Comparison of ENCODE assay signal across 20 cellular contexts in the genomic region with DNA sequence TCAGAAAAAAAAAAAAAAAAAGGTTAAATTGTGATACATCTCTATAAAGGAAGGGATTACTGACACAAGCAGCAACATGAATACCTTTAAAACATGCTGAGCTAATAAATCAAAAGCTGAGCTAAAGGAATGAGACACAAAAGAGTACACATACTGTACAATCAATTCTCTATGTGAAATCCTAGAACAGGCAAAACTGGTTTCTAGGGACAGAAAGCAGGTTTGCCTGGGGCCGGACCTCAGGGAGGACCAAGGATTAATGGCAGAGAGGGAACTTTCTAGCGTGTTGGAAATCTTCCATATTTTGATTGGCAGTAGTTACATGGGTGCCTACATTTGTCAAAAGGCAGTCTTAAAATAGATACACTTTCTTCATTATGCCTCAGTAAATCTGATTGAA. TPM values are rescaled to one million over a fixed set of nuclear protein-coding genes. Genes with fewer than 3 reads are reported as not detected.
DNase-seq lines count a peak whose midpoint lies in the region; ATAC-seq and TF ChIP-seq lines count a peak whose summit lies in the region.
"Had no signal": no experiment of that assay in that cellular context is flagged by ENCODE, and none has a peak within 500 bp of the region (broad histone marks: within the 10 kb centered on the region; RNA-seq: fewer than 3 reads in every experiment).

No MANE protein-coding gene starts in this region.

- in situ Hi-C loops in HAP-1 (cut with MboI; ENCODE audit: low sequenced_read_pairs), result loop anchor here (10.0 kb wide), 1 partner anchor 574 kb away; no protein-coding TSS in a partner anchor

- H3K79me2 ChIP-seq in PC-3 (ENCODE audit: low read length), result no peaks in the 10 kb centered on the region

- H3K9ac ChIP-seq in PC-3 (ENCODE audit: low read length), result no peak overlapping the region
- H3K9ac ChIP-seq: BLaER1 treated with 17β-estradiol and CSF1 and Interleukin-3, amounts not matched to agents 10 nM and 100 nM had no signal

- H3K27ac ChIP-seq in PC-3 (ENCODE audit: low read length), result peak overlapping the region; percentile 59
- H3K27ac ChIP-seq in foreskin keratinocyte, result peak overlapping the region; percentile 3
- H3K27ac ChIP-seq in psoas muscle, result peak overlapping the region; percentile 28
- H3K27ac ChIP-seq in WERI-Rb-1, result no peak overlapping the region
- H3K27ac ChIP-seq: adrenal gland; BLaER1 treated with 17β-estradiol and CSF1 and Interleukin-3, amounts not matched to agents 10 nM and 100 nM had no signal

- no peak overlapping the region for H2AFZ ChIP-seq in PC-3 (ENCODE audit: low read length)

- H3K4me1 ChIP-seq in HAP-1, result peaks cover 29% of the 10 kb centered on the region
- H3K4me1 ChIP-seq in PC-3 (ENCODE audit: insufficient read depth, low read length), result peaks cover 16% of the 10 kb centered on the region
- H3K4me1 ChIP-seq in foreskin keratinocyte, result peaks cover 23% of the 10 kb centered on the region
- peaks cover 27% of the 10 kb centered on the region for H3K4me1 ChIP-seq in psoas muscle

- CTCF ChIA-PET in PC-3 (lab: Charles Lee), result interaction anchor here (0.7 kb wide), 1 partner anchor 168 kb away, joined by 5 read pairs; no protein-coding TSS in a partner anchor

- H3K27me3 ChIP-seq in HAP-1 (ENCODE audit: low read depth), result no peaks in the 10 kb centered on the region; the same call in 1 of the 2 replicates
- no peaks in the 10 kb centered on the region for H3K27me3 ChIP-seq in PC-3 (ENCODE audit: low read length)
- no peaks in the 10 kb centered on the region for H3K27me3 ChIP-seq in foreskin keratinocyte
- H3K27me3 ChIP-seq in psoas muscle (ENCODE audit: insufficient read depth in 3 of 3, low read length in 2 of 3), result no peaks in the 10 kb centered on the region
- no peaks in the 10 kb centered on the region for H3K27me3 ChIP-seq in WERI-Rb-1 (ENCODE audit: insufficient read depth, low read depth, severe bottlenecking)
- H3K27me3 ChIP-seq: adrenal gland; BLaER1 treated with 17β-estradiol and CSF1 and Interleukin-3, amounts not matched to agents 10 nM and 100 nM; heart left ventricle had no signal

- BruUV-seq in PC-3 (replicated peaks; lab: Mats Ljungman, UMichigan), result no TSS peak

- H3K4me3 ChIP-seq in HAP-1, result no peak overlapping the region
- H3K4me3 ChIP-seq in PC-3 (ENCODE audit: low read length), result no peak overlapping the region
- no peak overlapping the region for H3K4me3 ChIP-seq in psoas muscle
- no peak overlapping the region for H3K4me3 ChIP-seq in WERI-Rb-1 (ENCODE audit: low read depth, low read length)
- H3K4me3 ChIP-seq: adrenal gland; BLaER1 treated with 17β-estradiol and CSF1 and Interleukin-3, amounts not matched to agents 10 nM and 100 nM; heart left ventricle; lung had no signal

- no peaks in the 10 kb centered on the region for H3K9me2 ChIP-seq in PC-3 (replicated peaks; ENCODE audit: low read length)

- H3F3A ChIP-seq in PC-3 (ENCODE audit: low read length, unreplicated experiment), result no peaks in the 10 kb centered on the region

- peak; percentile 69 for ATAC-seq in PC-3
- ATAC-seq in foreskin keratinocyte, result peak; percentile 85
- ATAC-seq in psoas muscle, result peak in 2 of 4 donors; percentile 18 to 26
- ATAC-seq in GM21423 (IDR thresholded peaks at IDR 0.05; ENCODE audit: unreplicated experiment), result no peak
- ATAC-seq: activated CD4-positive, alpha-beta T cell treated with anti-CD3 and anti-CD28 coated beads for 36 hours had no signal

- H3K36me3 ChIP-seq in HAP-1 (replicated peaks), result no peaks in the 10 kb centered on the region; the same call in 1 of the 2 replicates
- H3K36me3 ChIP-seq in PC-3 (ENCODE audit: low read depth, low read length), result no peaks in the 10 kb centered on the region
- H3K36me3 ChIP-seq in psoas muscle (ENCODE audit: insufficient read depth in 1 of 2, low read depth in 1 of 2), result peaks cover 0 to 7% of the 10 kb centered on the region in 2 donors
- peaks cover 17% of the 10 kb centered on the region for H3K36me3 ChIP-seq in WERI-Rb-1
- H3K36me3 ChIP-seq: adrenal gland had no signal

- H4K20me1 ChIP-seq in PC-3 (ENCODE audit: low read length), result no peaks in the 10 kb centered on the region

- intact Hi-C loops in PC-3 (cut with micrococcal nuclease), result loop anchor here (10.0 kb wide), 1 partner anchor 574 kb away; no protein-coding TSS in a partner anchor
- intact Hi-C loops in psoas muscle (cut with DNase I), result no loop called here

- H3K9me3 ChIP-seq in HAP-1 (no peaks in the 10 kb centered on the region), PC-3 (ENCODE audit: low read length) (no peaks in the 10 kb centered on the region), psoas muscle (no peaks in the 10 kb centered on the region), WERI-Rb-1 (ENCODE audit: severe bottlenecking) (no peaks in the 10 kb centered on the region)
- H3K9me3 ChIP-seq: adrenal gland; BLaER1 treated with 17β-estradiol and CSF1 and Interleukin-3, amounts not matched to agents 10 nM and 100 nM; heart left ventricle had no signal

- no peak for TF ChIP-seq CTCF in PC-3 (conservative IDR thresholded peaks at IDR 0.05; ENCODE audit: low read depth, low read length)
- TF ChIP-seq CTCF in foreskin keratinocyte (conservative IDR thresholded peaks at IDR 0.05), result no peak
- TF ChIP-seq CTCF in psoas muscle (IDR thresholded peaks at IDR 0.05), result no peak
- TF ChIP-seq CTCF in WERI-Rb-1 (IDR thresholded peaks at IDR 0.05; ENCODE audit: low read depth, low read length), result no peak

- WGBS in psoas muscle, 3 donors, result 38 to 71% (median 50%) methylated on average over 2 of the region's 2 CpGs

- POLR2A ChIA-PET in PC-3 (lab: Charles Lee; ENCODE audit: unreplicated experiment), result interaction anchor here (0.6 kb wide), 1 partner anchor 71 kb away, joined by 5 read pairs; no protein-coding TSS in a partner anchor

- DNase-seq in HAP-1 (ENCODE audit: low spot score in 2 of 2), result peak; percentile 64 to 85
- DNase-seq in PC-3, result peak; percentile 93
- peak; percentile 90 to 92 for DNase-seq in foreskin keratinocyte
- no peak for DNase-seq in psoas muscle
- no peak for DNase-seq in WERI-Rb-1
- no peak for DNase-seq in activated CD4-positive, alpha-beta T cell treated with anti-CD3 and anti-CD28 coated beads, Interleukin-2, amount 50 U/mL, for 1 hour
- DNase-seq in UCSD-AML1 (lab: John Stamatoyannopoulos, UW; ENCODE audit: unreplicated experiment), result no peak
- DNase-seq: activated CD4-positive, alpha-beta T cell treated with anti-CD3 and anti-CD28 coated beads for 36 hours; activated T-cell treated with anti-CD3 and anti-CD28 coated beads, Interleukin-2, amount 50 U/mL, for 48 hours; adrenal gland; effector memory CD4-positive, alpha-beta T cell; heart left ventricle; KG1; NCI-H1930; stimulated activated naive CD4-positive, alpha-beta T cell; SW 1271 had no signal

- H3K4me2 ChIP-seq in PC-3 (ENCODE audit: low read length), result peak overlapping the region; percentile 49
- H3K4me2 ChIP-seq: BLaER1 treated with 17β-estradiol and CSF1 and Interleukin-3, amounts not matched to agents 10 nM and 100 nM had no signal

RNA-seq across cellular contexts. Expression of gene KLRG2, which starts 52.5 kb away (rescaled TPM):
- total RNA-seq in PC-3 (2014; rRNA removed) (2.2 and 3.3 TPM in 2 replicates), foreskin keratinocyte (1.0 and 1.2 TPM in 2 replicates), psoas muscle (not detected)
- polyA plus RNA-seq in foreskin keratinocyte (0.68 and 0.72 TPM in 2 replicates), psoas muscle (under 1 TPM in 2 of 3 donors, not detected in 1; 0.04 TPM)
- total RNA-seq: heart left ventricle, pulmonary artery endothelial cell had no signal
- polyA plus RNA-seq: heart left ventricle had no signal

Comparison
In these comparisons a context has a peak if more than half of its experiments do, and no peak if none do; other contexts are left out.
1. DNase-seq: peak in HAP-1 (2 of 2), PC-3 (single experiment) and foreskin keratinocyte (2 of 2); none in psoas muscle (0 of 2), WERI-Rb-1 (single experiment), activated CD4-positive, alpha-beta T cell treated with anti-CD3 and anti-CD28 coated beads, Interleukin-2, amount 50 U/mL, for 1 hour (single experiment) and UCSD-AML1 (single experiment).